In the genomic region with DNA sequence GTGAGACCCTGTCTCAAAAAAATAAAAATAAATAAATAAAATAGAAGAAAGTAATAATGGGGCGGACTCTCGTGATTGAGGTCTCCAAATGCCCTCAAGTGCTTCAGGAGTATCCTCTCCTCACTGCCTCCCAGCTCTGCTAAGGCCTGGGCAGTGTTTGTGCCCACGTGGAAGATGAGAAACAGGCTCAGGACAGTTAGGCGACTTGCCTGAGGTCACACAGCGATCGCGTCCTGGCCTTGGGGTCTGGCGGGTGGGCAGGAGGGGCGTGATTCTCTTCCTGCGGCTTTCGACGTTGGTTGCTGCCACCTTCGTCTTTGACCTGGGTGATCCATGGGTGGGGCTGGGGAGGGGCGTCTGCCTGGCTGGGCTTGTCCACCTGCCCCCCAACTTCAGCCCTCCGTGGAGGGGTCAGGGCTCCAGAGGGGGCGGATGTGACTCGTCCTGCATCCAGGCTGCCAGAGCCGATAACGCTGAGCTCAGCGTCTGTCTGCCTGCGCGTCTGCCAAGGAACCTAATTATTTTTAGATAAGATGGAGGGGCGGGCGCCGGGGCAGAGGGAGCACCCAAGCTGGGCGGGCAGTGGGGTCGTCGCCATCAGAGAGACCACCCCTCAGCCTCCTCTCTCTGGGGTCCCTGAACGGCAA, we compare ENCODE assay signal across 16 cellular contexts. TPM values are rescaled to one million over a fixed set of nuclear protein-coding genes. Genes with fewer than 3 reads are reported as not detected.
DNase-seq lines count a peak whose midpoint lies in the region; ATAC-seq and TF ChIP-seq lines count a peak whose summit lies in the region.
"Had no signal": no experiment of that assay in that cellular context is flagged by ENCODE, and none has a peak within 500 bp of the region (broad histone marks: within the 10 kb centered on the region; RNA-seq: fewer than 3 reads in every experiment).

No MANE protein-coding gene starts in this region.

- H3K9me3 ChIP-seq in GM23248 (ENCODE audit: low read depth) (no peaks in the 10 kb centered on the region), stomach (no peaks in the 10 kb centered on the region)
- H3K9me3 ChIP-seq: body of pancreas, prostate gland had no signal

- H3K9me3 Mint-ChIP-seq in activated CD8-positive, alpha-beta T cell treated with anti-CD3 and anti-CD28 coated beads, Interleukin-2, amount 10 ng/mL, durations not matched to agents 7 days and 5 days (ENCODE audit: insufficient read depth): no peaks in the 10 kb centered on the region

- intact Hi-C loops in stomach (cut with DNase I; ENCODE audit: low total_unique reads): no loop called here

- H3K79me2 ChIP-seq in GM23248 (ENCODE audit: insufficient read depth): peaks cover 99% of the 10 kb centered on the region

- H3K27me3 ChIP-seq in GM23248 (replicated peaks; ENCODE audit: insufficient read depth) (no peaks in the 10 kb centered on the region), stomach (no peaks in the 10 kb centered on the region)
- H3K27me3 ChIP-seq: body of pancreas had no signal

- no peak for TF ChIP-seq POLR2A in stomach (IDR thresholded peaks at IDR 0.05)

- DNase-seq in GM23248: peak; percentile 42
- peak; percentile 6 for DNase-seq in iPS-NIHi7 (ENCODE audit: extremely low spot score)
- DNase-seq in stomach: no peak
- DNase-seq in NOMO-1 treated with DMSO at 0.1 percent for 48 hours (lab: John Stamatoyannopoulos, UW; ENCODE audit: unreplicated experiment): no peak
- no peak for DNase-seq in KG1 (lab: John Stamatoyannopoulos, UW)
- no peak for DNase-seq in activated CD8-positive, alpha-beta T cell treated with anti-CD3 and anti-CD28 coated beads, Interleukin-2, amount 10 ng/mL, durations not matched to agents 7 days and 5 days
- DNase-seq: body of pancreas; Calu3; effector memory CD4-positive, alpha-beta T cell; NCI-H1436 treated with DMSO at 0.1 percent for 48 hours had no signal

- no peak for TF ChIP-seq CTCF in stomach (IDR thresholded peaks at IDR 0.05)

- peaks cover 2% of the 10 kb centered on the region for H3K4me1 Mint-ChIP-seq in activated CD8-positive, alpha-beta T cell treated with anti-CD3 and anti-CD28 coated beads, Interleukin-2, amount 10 ng/mL, durations not matched to agents 7 days and 5 days (ENCODE audit: low read depth)

- no peak for ATAC-seq in HG03457 (IDR thresholded peaks at IDR 0.05; ENCODE audit: unreplicated experiment)
- no peak for ATAC-seq in activated CD8-positive, alpha-beta T cell treated with anti-CD3 and anti-CD28 coated beads, Interleukin-2, amount 10 ng/mL, durations not matched to agents 7 days and 5 days
- ATAC-seq: body of pancreas had no signal

- H3K4me3 ChIP-seq in GM23248: no peak overlapping the region
- no peak overlapping the region for H3K4me3 ChIP-seq in stomach
- H3K4me3 ChIP-seq: body of pancreas, prostate gland had no signal

- H3K36me3 ChIP-seq in GM23248 (ENCODE audit: low read depth) (peaks cover 6% of the 10 kb centered on the region; the same call in 1 of the 2 replicates), stomach (peaks cover 19 to 53% (median 47%) of the 10 kb centered on the region in 4 donors)
- H3K36me3 ChIP-seq: prostate gland had no signal

- H3K4me1 ChIP-seq in GM23248 (ENCODE audit: insufficient read depth) (peaks cover 6% of the 10 kb centered on the region; the same call in 1 of the 2 replicates), stomach (peaks cover 13 to 43% (median 28%) of the 10 kb centered on the region in 4 donors)

- peaks cover 3% of the 10 kb centered on the region for H3K36me3 Mint-ChIP-seq in activated CD8-positive, alpha-beta T cell treated with anti-CD3 and anti-CD28 coated beads, Interleukin-2, amount 10 ng/mL, durations not matched to agents 7 days and 5 days (ENCODE audit: low read depth)

- H3K27me3 Mint-ChIP-seq in activated CD8-positive, alpha-beta T cell treated with anti-CD3 and anti-CD28 coated beads, Interleukin-2, amount 10 ng/mL, durations not matched to agents 7 days and 5 days (ENCODE audit: low read depth): no peaks in the 10 kb centered on the region

- H4K20me1 ChIP-seq in GM23248 (ENCODE audit: insufficient read depth): no peaks in the 10 kb centered on the region

- no peaks in the 10 kb centered on the region for H3K9me2 ChIP-seq in GM23248 (ENCODE audit: insufficient read depth)

- H3K4me2 ChIP-seq in GM23248 (ENCODE audit: unreplicated experiment): no peak overlapping the region

- H3K27ac ChIP-seq in GM23248 (no peak overlapping the region), cingulate gyrus (ENCODE audit: low read depth, low read length) (peak overlapping the region; percentile 15), stomach (peak overlapping the region in 4 of 5 donors; percentile 36 to 91 (median 54))

- H3K9ac ChIP-seq in GM23248: no peak overlapping the region

- in situ Hi-C loops in GM23248 (cut with MboI): no loop called here

- WGBS in GM23248 (ENCODE audit: low coverage in 1 of 2, low lambda C conversion rate in 2 of 2, missing lambda C conversion rate in 2 of 2), 2 experiments: 56 to 73% methylated on average over 19 to 29 of the region's 29 CpGs
- WGBS in stomach, 5 donors: 48 to 60% (median 48%) methylated on average over 23 to 29 of the region's 29 CpGs

- H2AFZ ChIP-seq in GM23248: no peak overlapping the region

- H3F3A ChIP-seq in GM23248 (ENCODE audit: insufficient read depth): peaks cover 9% of the 10 kb centered on the region; the same call in 1 of the 2 replicates

- POLR2A ChIA-PET in activated CD8-positive, alpha-beta T cell treated with anti-CD3 and anti-CD28 coated beads, Interleukin-2, amount 10 ng/mL, durations not matched to agents 7 days and 5 days (lab: Charles Lee): interaction anchor here (0.7 kb wide), 1 partner anchor 11 kb away, joined by 3 read pairs; no protein-coding TSS in a partner anchor

- CTCF ChIA-PET in activated CD8-positive, alpha-beta T cell treated with anti-CD3 and anti-CD28 coated beads, Interleukin-2, amount 10 ng/mL, durations not matched to agents 7 days and 5 days (lab: Charles Lee): no interaction called here

- H3K27ac Mint-ChIP-seq in activated CD8-positive, alpha-beta T cell treated with anti-CD3 and anti-CD28 coated beads, Interleukin-2, amount 10 ng/mL, durations not matched to agents 7 days and 5 days: no peak overlapping the region

- TF ChIP-seq EP300 in stomach (IDR thresholded peaks at IDR 0.05): no peak

- no peak overlapping the region for H3K4me3 Mint-ChIP-seq in activated CD8-positive, alpha-beta T cell treated with anti-CD3 and anti-CD28 coated beads, Interleukin-2, amount 10 ng/mL, durations not matched to agents 7 days and 5 days

RNA-seq across cellular contexts. Expression of a gene that starts 56.9 kb away (rescaled TPM):
- 50.4 and 51.9 TPM in 2 replicates for total RNA-seq in GM23248 (2014; rRNA removed; shearing (Covaris generic))
- 106 and 108 TPM in 2 replicates for polyA plus RNA-seq in GM23248 (2016; fragmentation: Nextera tagmentation; extraction: Ambion mirVana)
- 100 to 1,000 TPM in 2 of 5 donors, 10 to 100 TPM in 3; 32.3 to 251 (median 94.2) TPM for total RNA-seq in stomach
- 10 to 100 TPM; 16.7 to 61.5 (median 34.2) TPM for polyA plus RNA-seq in stomach
- 10 to 100 TPM; 13.4 to 14.0 TPM for total RNA-seq in activated CD8-positive, alpha-beta T cell treated with anti-CD3 and anti-CD28 coated beads, Interleukin-2, amount 10 ng/mL, durations not matched to agents 7 days and 5 days

RNA-seq across cellular contexts. Expression of a gene that starts 57.0 kb away (rescaled TPM):
- total RNA-seq in GM23248 (2014; rRNA removed; shearing (Covaris generic)): not detected in 2 replicates
- polyA plus RNA-seq in GM23248 (2016; fragmentation: Nextera tagmentation; extraction: Ambion mirVana): not detected in 2 replicates
- total RNA-seq in stomach: 100 to 1,000 TPM in 1 of 5 donors, 10 to 100 TPM in 1, 1 to 10 TPM in 2, not detected in 1; 1.4 to 178 (median 38.3) TPM
- polyA plus RNA-seq in stomach: 100 to 1,000 TPM in 1 of 3 donors, 10 to 100 TPM in 2; 14.1 to 116 (median 68.7) TPM
- 1 to 10 TPM; 2.5 to 3.5 TPM for total RNA-seq in activated CD8-positive, alpha-beta T cell treated with anti-CD3 and anti-CD28 coated beads, Interleukin-2, amount 10 ng/mL, durations not matched to agents 7 days and 5 days
- total RNA-seq: myocyte, NCI-H460, SK-MEL-5 had no signal

RNA-seq across cellular contexts. Expression of a gene that starts 59.9 kb away (rescaled TPM):
- total RNA-seq in GM23248 (2014; rRNA removed; shearing (Covaris generic)): not detected in 2 replicates
- polyA plus RNA-seq in GM23248 (2016; fragmentation: Nextera tagmentation; extraction: Ambion mirVana): not detected in 2 replicates
- not detected for total RNA-seq in stomach
- polyA plus RNA-seq in stomach: 1 to 10 TPM in 1 of 3 donors, not detected in 2; 2.7 TPM
- total RNA-seq in activated CD8-positive, alpha-beta T cell treated with anti-CD3 and anti-CD28 coated beads, Interleukin-2, amount 10 ng/mL, durations not matched to agents 7 days and 5 days: not detected
- total RNA-seq: body of pancreas, Calu3, myocyte, NCI-H460, SK-MEL-5 had no signal

Comparison
In these comparisons a context has a peak if more than half of its experiments do, and no peak if none do; other contexts are left out.
1. DNase-seq: peak in GM23248 (single experiment) and iPS-NIHi7 (single experiment); none in stomach (single experiment), NOMO-1 treated with DMSO at 0.1 percent for 48 hours (single experiment), KG1 (single experiment) and activated CD8-positive, alpha-beta T cell treated with anti-CD3 and anti-CD28 coated beads, Interleukin-2, amount 10 ng/mL, durations not matched to agents 7 days and 5 days (single experiment).